In genomic region chr1:66576645-66577044, GRCh38 we compare ENCODE assay signal across 13 cellular contexts. TPM values are rescaled to one million over a fixed set of nuclear protein-coding genes. Genes with fewer than 3 reads are reported as not detected.
A peak's percentile ranks its signal among the peaks of the same experiment; 100 is the strongest.
DNase-seq lines count a peak whose midpoint lies in the region; ATAC-seq and TF ChIP-seq lines count a peak whose summit lies in the region.
"Had no signal": no experiment of that assay in that cellular context is flagged by ENCODE, and none has a peak within 500 bp of the region (broad histone marks: within the 10 kb centered on the region; RNA-seq: fewer than 3 reads in every experiment).

No MANE protein-coding gene starts in this region.

- H3K4me1 ChIP-seq in gastroesophageal sphincter, result peaks cover 0 to 12% (median 0%) of the 10 kb centered on the region in 3 donors
- H3K4me1 ChIP-seq in prostate gland (replicated peaks), result no peaks in the 10 kb centered on the region
- H3K4me1 ChIP-seq: colonic mucosa had no signal

- H3K4me3 Mint-ChIP-seq in stimulated activated naive B cell treated with anti-CD40 and anti-IgM and Interleukin-4, amounts not matched to agents 10 μg/mL and 1 μg/mL and 100 μg/mL, for 72 hours, result no peak overlapping the region

- no peak overlapping the region for H3K27ac ChIP-seq in gastroesophageal sphincter
- no peak overlapping the region for H3K27ac ChIP-seq in prostate gland
- H3K27ac ChIP-seq: colonic mucosa, tibial artery had no signal

- H3K4me3 ChIP-seq in gastroesophageal sphincter, result no peak overlapping the region
- no peak overlapping the region for H3K4me3 ChIP-seq in prostate gland
- H3K4me3 ChIP-seq: colonic mucosa, tibial artery had no signal

- DNase-seq in NCI-H510A treated with DMSO at 0.1 percent for 48 hours (lab: John Stamatoyannopoulos, UW) (peak; percentile 76), NCI-H510A (lab: John Stamatoyannopoulos, UW) (no peak), NCI-H345 (lab: John Stamatoyannopoulos, UW) (peak; percentile 66), cerebellar cortex (ENCODE audit: low spot score) (peak; percentile 31), retina (peak; percentile 20), prostate gland (ENCODE audit: low spot score) (no peak)
- no peak for DNase-seq in stimulated activated naive B cell treated with anti-CD40 and anti-IgM and Interleukin-4, amounts not matched to agents 10 μg/mL and 1 μg/mL and 100 μg/mL, for 72 hours
- DNase-seq: activated CD4-positive, alpha-beta T cell treated with anti-CD3 and anti-CD28 coated beads, Interleukin-2, amount 50 U/mL, for 48 hours; activated naive CD4-positive, alpha-beta T cell; colonic mucosa; mesendoderm; tibial artery had no signal

- peaks cover 0 to 2% of the 10 kb centered on the region in 2 donors for H3K9me3 Mint-ChIP-seq in stimulated activated naive B cell treated with anti-CD40 and anti-IgM and Interleukin-4, amounts not matched to agents 10 μg/mL and 1 μg/mL and 100 μg/mL, for 72 hours

- H3K36me3 Mint-ChIP-seq in stimulated activated naive B cell treated with anti-CD40 and anti-IgM and Interleukin-4, amounts not matched to agents 10 μg/mL and 1 μg/mL and 100 μg/mL, for 72 hours, result no peaks in the 10 kb centered on the region

- no peak for ATAC-seq in stimulated activated naive B cell treated with anti-CD40 and anti-IgM and Interleukin-4, amounts not matched to agents 10 μg/mL and 1 μg/mL and 100 μg/mL, for 72 hours (replicated peaks)
- no peak for ATAC-seq in gastroesophageal sphincter

- no peak overlapping the region for H3K27ac Mint-ChIP-seq in stimulated activated naive B cell treated with anti-CD40 and anti-IgM and Interleukin-4, amounts not matched to agents 10 μg/mL and 1 μg/mL and 100 μg/mL, for 72 hours

- H3K4me1 Mint-ChIP-seq in stimulated activated naive B cell treated with anti-CD40 and anti-IgM and Interleukin-4, amounts not matched to agents 10 μg/mL and 1 μg/mL and 100 μg/mL, for 72 hours, result peaks cover 2 to 9% of the 10 kb centered on the region in 2 donors

- peaks cover 0 to 3% of the 10 kb centered on the region in 2 donors for H3K27me3 Mint-ChIP-seq in stimulated activated naive B cell treated with anti-CD40 and anti-IgM and Interleukin-4, amounts not matched to agents 10 μg/mL and 1 μg/mL and 100 μg/mL, for 72 hours

- WGBS in gastroesophageal sphincter (ENCODE audit: low coverage in 1 of 2), 2 donors, result 33 to 60% methylated on average over 1 of the region's 1 CpG
- 36% methylated on average over 1 of the region's 1 CpG for WGBS in prostate gland

- no peaks in the 10 kb centered on the region for H3K27me3 ChIP-seq in gastroesophageal sphincter
- H3K27me3 ChIP-seq in prostate gland (replicated peaks; ENCODE audit: insufficient read depth), result no peaks in the 10 kb centered on the region
- H3K27me3 ChIP-seq: colonic mucosa, tibial artery had no signal

- TF ChIP-seq CTCF in gastroesophageal sphincter (IDR thresholded peaks at IDR 0.05) (no peak), prostate gland (IDR thresholded peaks at IDR 0.05) (no peak)

- no peak for TF ChIP-seq POLR2A in gastroesophageal sphincter (IDR thresholded peaks at IDR 0.05)
- TF ChIP-seq POLR2A in prostate gland (IDR thresholded peaks at IDR 0.05), result no peak

- intact Hi-C loops in prostate gland (cut with DNase I), result no loop called here

- no peak for TF ChIP-seq EP300 in gastroesophageal sphincter (IDR thresholded peaks at IDR 0.05)

- H3K36me3 ChIP-seq in gastroesophageal sphincter, result no peaks in the 10 kb centered on the region
- no peaks in the 10 kb centered on the region for H3K36me3 ChIP-seq in prostate gland
- H3K36me3 ChIP-seq: colonic mucosa, tibial artery had no signal

- H3K9me3 ChIP-seq in gastroesophageal sphincter, result no peaks in the 10 kb centered on the region
- no peaks in the 10 kb centered on the region for H3K9me3 ChIP-seq in prostate gland
- H3K9me3 ChIP-seq: colonic mucosa, tibial artery had no signal

RNA-seq across cellular contexts. Expression of gene SGIP1, which starts 42.7 kb away (rescaled TPM):
- total RNA-seq in gastroesophageal sphincter (10 to 100 TPM in 2 of 4 donors, 1 to 10 TPM in 2; 6.5 to 14.0 (median 10.7) TPM), prostate gland (10 to 100 TPM in 1 of 2 donors, under 1 TPM in 1; 0.59 to 38.4 TPM)

Comparison
In these comparisons a context has a peak if more than half of its experiments do, and no peak if none do; other contexts are left out.
1. DNase-seq: peak in NCI-H510A treated with DMSO at 0.1 percent for 48 hours (single experiment), NCI-H345 (single experiment), cerebellar cortex (single experiment) and retina (single experiment); none in NCI-H510A (single experiment), stimulated activated naive B cell treated with anti-CD40 and anti-IgM and Interleukin-4, amounts not matched to agents 10 μg/mL and 1 μg/mL and 100 μg/mL, for 72 hours (single experiment) and prostate gland (single experiment).